ENCODE assay signal across 15 cellular contexts in the genomic region with DNA sequence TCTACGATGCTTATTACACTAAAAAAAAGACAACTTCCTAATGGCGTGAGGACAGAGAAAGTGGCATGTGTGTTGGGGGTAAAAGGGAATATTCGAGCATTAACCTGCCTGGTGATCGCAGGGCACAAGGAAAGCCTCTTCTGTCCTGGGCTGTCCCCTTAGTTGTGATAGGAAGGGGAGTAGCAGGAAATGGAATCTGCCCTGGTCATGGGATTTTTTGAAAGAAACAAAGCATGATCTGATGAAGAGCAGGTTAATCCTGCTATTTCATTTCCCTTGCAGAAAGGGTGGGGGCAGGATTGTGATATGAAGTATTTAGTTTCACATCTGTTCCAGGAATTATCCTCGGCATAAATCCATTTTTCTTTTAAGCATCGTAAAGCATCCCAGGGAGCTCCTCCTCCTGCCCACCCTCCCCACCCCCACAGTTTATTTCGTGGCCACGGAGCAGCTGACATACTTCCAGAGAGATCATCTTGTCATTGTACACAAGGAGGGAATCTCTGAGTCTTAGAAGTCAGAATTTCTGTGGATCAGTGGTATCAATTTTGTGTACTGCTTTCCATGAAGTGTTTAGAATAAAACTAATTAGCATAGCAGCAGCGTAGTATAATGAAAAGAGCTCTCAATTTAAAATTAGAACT. TPM values are rescaled to one million over a fixed set of nuclear protein-coding genes. Genes with fewer than 3 reads are reported as not detected.
DNase-seq lines count a peak whose midpoint lies in the region; ATAC-seq and TF ChIP-seq lines count a peak whose summit lies in the region.
"Had no signal": no experiment of that assay in that cellular context is flagged by ENCODE, and none has a peak within 500 bp of the region (broad histone marks: within the 10 kb centered on the region; RNA-seq: fewer than 3 reads in every experiment).

No MANE protein-coding gene starts in this region.

- H3K36me3 Mint-ChIP-seq in brain: peaks cover 20% of the 10 kb centered on the region
- H3K36me3 Mint-ChIP-seq: activated naive CD4-positive, alpha-beta T cell treated with anti-CD3 and anti-CD28 coated beads, Interleukin-2, amount 50 U/mL, for 72 hours had no signal

- no peak overlapping the region for H3K4me3 ChIP-seq in smooth muscle cell

- H3K27ac ChIP-seq in smooth muscle cell (ENCODE audit: low read depth): no peak overlapping the region
- H3K27ac ChIP-seq: foreskin keratinocyte had no signal

- no peaks in the 10 kb centered on the region for H4K20me1 ChIP-seq in smooth muscle cell (ENCODE audit: low read depth)

- peaks cover 4% of the 10 kb centered on the region for H3K27me3 Mint-ChIP-seq in brain
- H3K27me3 Mint-ChIP-seq: CD4-positive, CD25-positive, alpha-beta regulatory T cell had no signal

- TF ChIP-seq CTCF in brain (conservative IDR thresholded peaks at IDR 0.05) (no peak), smooth muscle cell (IDR thresholded peaks at IDR 0.05; ENCODE audit: borderline replicate concordance, insufficient read depth, poor library complexity, severe bottlenecking) (no peak)

- no peaks in the 10 kb centered on the region for H3K79me2 ChIP-seq in smooth muscle cell (ENCODE audit: low read depth)

- H3K27me3 ChIP-seq in smooth muscle cell (ENCODE audit: low read depth): no peaks in the 10 kb centered on the region
- H3K27me3 ChIP-seq: foreskin keratinocyte had no signal

- H3F3A ChIP-seq in smooth muscle cell (ENCODE audit: low read depth): no peaks in the 10 kb centered on the region

- no peak overlapping the region for H3K9ac ChIP-seq in smooth muscle cell (ENCODE audit: low read depth)

- no peaks in the 10 kb centered on the region for H3K36me3 ChIP-seq in smooth muscle cell (ENCODE audit: low read depth)

- no peaks in the 10 kb centered on the region for H3K9me3 ChIP-seq in smooth muscle cell (replicated peaks; ENCODE audit: low read depth)

- no peak overlapping the region for H2AFZ ChIP-seq in smooth muscle cell (ENCODE audit: low read depth)

- H3K4me3 Mint-ChIP-seq in brain: peak overlapping the region in 3 of 5 experiments; percentile 36 to 46 (median 39)
- H3K4me3 Mint-ChIP-seq: CD4-positive, CD25-positive, alpha-beta regulatory T cell had no signal

- H3K27ac Mint-ChIP-seq in brain: peak overlapping the region; percentile 37 to 83 (median 53)
- H3K27ac Mint-ChIP-seq: activated naive CD4-positive, alpha-beta T cell treated with anti-CD3 and anti-CD28 coated beads, Interleukin-2, amount 50 U/mL, for 72 hours had no signal

- peaks cover 3% of the 10 kb centered on the region for H3K4me1 ChIP-seq in smooth muscle cell (ENCODE audit: low read depth)

- DNase-seq in LHCN-M2 (ENCODE audit: low read depth) (peak; percentile 51), left kidney (ENCODE audit: low read depth, low spot score) (peak; percentile 32), smooth muscle cell (lab: John Stamatoyannopoulos, UW; ENCODE audit: unreplicated experiment) (no peak), NAMALWA (ENCODE audit: low spot score) (no peak)
- no peak for DNase-seq in stimulated activated CD4-positive, alpha-beta T cell treated with anti-CD3 and anti-CD28 coated beads, Interleukin-4, amount 100 ng/mL, for 4 hours
- no peak for DNase-seq in activated naive CD4-positive, alpha-beta T cell (lab: John Stamatoyannopoulos, UW)
- DNase-seq: CD4-positive, CD25-positive, alpha-beta regulatory T cell; foreskin keratinocyte; KG1; NCI-H2029 treated with DMSO at 0.1 percent for 48 hours; retina; stimulated activated naive CD4-positive, alpha-beta T cell had no signal

- H3K4me1 Mint-ChIP-seq in brain: peaks cover 20% of the 10 kb centered on the region

- no peak for ATAC-seq in GM18868 (IDR thresholded peaks at IDR 0.05; ENCODE audit: unreplicated experiment)
- ATAC-seq: activated naive CD4-positive, alpha-beta T cell treated with anti-CD3 and anti-CD28 coated beads, Interleukin-2, amount 50 U/mL, for 72 hours; foreskin keratinocyte had no signal

- 59% methylated on average over 9 of the region's 9 CpGs for WGBS in smooth muscle cell (ENCODE audit: low lambda C conversion rate)

- H3K9me3 Mint-ChIP-seq in brain: peaks cover 2 to 8% (median 4%) of the 10 kb centered on the region in 5 experiments
- H3K9me3 Mint-ChIP-seq: activated naive CD4-positive, alpha-beta T cell treated with anti-CD3 and anti-CD28 coated beads, Interleukin-2, amount 50 U/mL, for 72 hours; CD4-positive, CD25-positive, alpha-beta regulatory T cell had no signal

- peak overlapping the region; percentile 39 for H3K4me2 ChIP-seq in smooth muscle cell

RNA-seq across cellular contexts. Expression of gene TGFB3, which starts 53.1 kb away (rescaled TPM):
- 2.4 and 3.2 TPM in 2 replicates for total RNA-seq in LHCN-M2 (2014; rRNA removed)
- 1.9 TPM for polyA plus RNA-seq in LHCN-M2 (2012)
- 14.3 TPM for polyA plus RNA-seq in brain (ENCODE audit: insufficient read depth, low read depth, low replicate concordance)
- total RNA-seq in smooth muscle cell: 63.4 and 77.5 TPM in 2 replicates
- 103 and 119 TPM in 2 replicates for polyA plus RNA-seq in smooth muscle cell

RNA-seq across cellular contexts. Expression of gene IFT43, which starts 56.9 kb away (rescaled TPM):
- total RNA-seq in LHCN-M2 (2014; rRNA removed) (24.7 and 35.0 TPM in 2 replicates), smooth muscle cell (46.5 and 46.9 TPM in 2 replicates)
- polyA plus RNA-seq in LHCN-M2 (2012): 47.6 TPM
- polyA plus RNA-seq in brain (ENCODE audit: insufficient read depth, low read depth, low replicate concordance) (34.1 TPM), smooth muscle cell (63.0 and 64.7 TPM in 2 replicates)

Comparison
In these comparisons a context has a peak if more than half of its experiments do, and no peak if none do; other contexts are left out.
1. DNase-seq: peak in LHCN-M2 (single experiment) and left kidney (single experiment); none in smooth muscle cell (single experiment), NAMALWA (single experiment), stimulated activated CD4-positive, alpha-beta T cell treated with anti-CD3 and anti-CD28 coated beads, Interleukin-4, amount 100 ng/mL, for 4 hours (0 of 2) and activated naive CD4-positive, alpha-beta T cell (0 of 4).
2. RNA of gene TGFB3, which starts 53.1 kb away (total RNA-seq): 63.4 to 77.5 TPM in smooth muscle cell; 2.4 to 3.2 TPM in LHCN-M2; every median in the first group is over 10 times any median in the second.